ENCODE assay signal across 17 cellular contexts in genomic region chr4:7007944-7008343, GRCh38. TPM values are rescaled to one million over a fixed set of nuclear protein-coding genes. Genes with fewer than 3 reads are reported as not detected.
DNase-seq lines count a peak whose midpoint lies in the region; ATAC-seq, FAIRE-seq and TF ChIP-seq lines count a peak whose summit lies in the region.
"Had no signal": no experiment of that assay in that cellular context is flagged by ENCODE, and none has a peak within 500 bp of the region (broad histone marks: within the 10 kb centered on the region; RNA-seq: fewer than 3 reads in every experiment).

No MANE protein-coding gene starts in this region.

- no peaks in the 10 kb centered on the region for H3K9me3 ChIP-seq in CD4-positive, CD25-positive, alpha-beta regulatory T cell (ENCODE audit: control insufficient read depth in 2 of 2, low read length in 2 of 2)
- no peaks in the 10 kb centered on the region for H3K9me3 ChIP-seq in HUES48 (ENCODE audit: control insufficient read depth, insufficient read depth, low read length)
- H3K9me3 ChIP-seq: transverse colon had no signal

- H3K27me3 Mint-ChIP-seq in CD4-positive, CD25-positive, alpha-beta regulatory T cell = no peaks in the 10 kb centered on the region
- no peaks in the 10 kb centered on the region for H3K27me3 Mint-ChIP-seq in activated CD4-positive, alpha-beta memory T cell treated with anti-CD3 and anti-CD28 coated beads for 36 hours
- H3K27me3 Mint-ChIP-seq: activated naive CD8-positive, alpha-beta T cell treated with anti-CD3 and anti-CD28 coated beads for 36 hours had no signal

- H3K9ac ChIP-seq in HUES48 (ENCODE audit: low read depth, low read length) = no peak overlapping the region

- TF ChIP-seq CTCF in D721Med (IDR thresholded peaks at IDR 0.05; ENCODE audit: insufficient read depth, missing control alignments) = no peak

- H3K4me3 Mint-ChIP-seq in CD4-positive, CD25-positive, alpha-beta regulatory T cell = no peak overlapping the region
- no peak overlapping the region for H3K4me3 Mint-ChIP-seq in activated CD4-positive, alpha-beta memory T cell treated with anti-CD3 and anti-CD28 coated beads for 36 hours
- H3K4me3 Mint-ChIP-seq: activated naive CD8-positive, alpha-beta T cell treated with anti-CD3 and anti-CD28 coated beads for 36 hours had no signal

- no peak overlapping the region for H3K4me3 ChIP-seq in CD4-positive, CD25-positive, alpha-beta regulatory T cell (ENCODE audit: low read depth, low read length)
- H3K4me3 ChIP-seq in HUES48 (ENCODE audit: low read depth, low read length) = no peak overlapping the region
- H3K4me3 ChIP-seq: PC-9, transverse colon had no signal

- POLR2A ChIA-PET in activated CD4-positive, alpha-beta memory T cell treated with anti-CD3 and anti-CD28 coated beads for 36 hours (lab: Charles Lee) = interaction anchor here (1.0 kb wide), 1 partner anchor 20 kb away, joined by 3 read pairs; no protein-coding TSS in a partner anchor

- intact Hi-C loops in activated CD4-positive, alpha-beta memory T cell treated with anti-CD3 and anti-CD28 coated beads for 36 hours (cut with micrococcal nuclease) = no loop called here
- intact Hi-C loops in left colon (cut with DNase I, micrococcal nuclease) = no loop called here

- H3K4me1 Mint-ChIP-seq in CD4-positive, CD25-positive, alpha-beta regulatory T cell = peaks cover 0 to 12% (median 6%) of the 10 kb centered on the region in 4 donors
- H3K4me1 Mint-ChIP-seq in activated CD4-positive, alpha-beta memory T cell treated with anti-CD3 and anti-CD28 coated beads for 36 hours (ENCODE audit: low read depth) = peaks cover 3% of the 10 kb centered on the region

- CTCF ChIA-PET in activated CD4-positive, alpha-beta memory T cell treated with anti-CD3 and anti-CD28 coated beads for 36 hours (lab: Charles Lee) = interaction anchor here (0.9 kb wide), 1 partner anchor 63 kb away, joined by 3 read pairs; no protein-coding TSS in a partner anchor

- H3K27ac ChIP-seq in CD4-positive, CD25-positive, alpha-beta regulatory T cell (ENCODE audit: insufficient read depth, low read length, poor library complexity, severe bottlenecking) = no peak overlapping the region
- peak overlapping the region; percentile 83 for H3K27ac ChIP-seq in HUES48 (ENCODE audit: low read depth, low read length)
- H3K27ac ChIP-seq: PC-9, transverse colon had no signal

- no peak for ATAC-seq in CD4-positive, CD25-positive, alpha-beta regulatory T cell (ENCODE audit: low read depth in 2 of 2)
- ATAC-seq in left colon = peak; percentile 56
- no peak for ATAC-seq in GM18867 (IDR thresholded peaks at IDR 0.05; ENCODE audit: unreplicated experiment)
- ATAC-seq in HG02884 (IDR thresholded peaks at IDR 0.05; ENCODE audit: unreplicated experiment) = no peak

- no peaks in the 10 kb centered on the region for H3K4me1 ChIP-seq in CD4-positive, CD25-positive, alpha-beta regulatory T cell (ENCODE audit: control insufficient read depth, insufficient read depth, low read length, poor library complexity, severe bottlenecking)
- peaks cover 22% of the 10 kb centered on the region for H3K4me1 ChIP-seq in HUES48 (ENCODE audit: control insufficient read depth, insufficient read depth, low read length)
- H3K4me1 ChIP-seq: transverse colon had no signal

- no peaks in the 10 kb centered on the region for H3K27me3 ChIP-seq in CD4-positive, CD25-positive, alpha-beta regulatory T cell (ENCODE audit: control insufficient read depth, insufficient read depth, low read length)
- no peaks in the 10 kb centered on the region for H3K27me3 ChIP-seq in HUES48 (ENCODE audit: control insufficient read depth, insufficient read depth, low read length)
- H3K27me3 ChIP-seq: transverse colon had no signal

- FAIRE-seq in D721Med (lab: Jason Lieb, UNC) = no peak
- FAIRE-seq: islet of Langerhans had no signal

- H3K36me3 ChIP-seq in CD4-positive, CD25-positive, alpha-beta regulatory T cell (ENCODE audit: control insufficient read depth, insufficient read depth, low read length) = peaks cover 76% of the 10 kb centered on the region
- peaks cover 70% of the 10 kb centered on the region for H3K36me3 ChIP-seq in HUES48 (ENCODE audit: control insufficient read depth, insufficient read depth, low read length)

- H3K36me3 Mint-ChIP-seq in CD4-positive, CD25-positive, alpha-beta regulatory T cell = peaks cover 40% of the 10 kb centered on the region
- H3K36me3 Mint-ChIP-seq in activated CD4-positive, alpha-beta memory T cell treated with anti-CD3 and anti-CD28 coated beads for 36 hours = peaks cover 24% of the 10 kb centered on the region

- H3K9me3 Mint-ChIP-seq in CD4-positive, CD25-positive, alpha-beta regulatory T cell = no peaks in the 10 kb centered on the region
- no peaks in the 10 kb centered on the region for H3K9me3 Mint-ChIP-seq in activated CD4-positive, alpha-beta memory T cell treated with anti-CD3 and anti-CD28 coated beads for 36 hours
- H3K9me3 Mint-ChIP-seq: activated naive CD8-positive, alpha-beta T cell treated with anti-CD3 and anti-CD28 coated beads for 36 hours had no signal

- DNase-seq in CD4-positive, CD25-positive, alpha-beta regulatory T cell = peak in 1 of 3 donors; percentile 27
- no peak for DNase-seq in activated CD4-positive, alpha-beta memory T cell treated with anti-CD3 and anti-CD28 coated beads for 36 hours
- no peak for DNase-seq in left colon
- DNase-seq in NK-92 treated with Interleukin-12 subunit alpha and Interleukin-12 subunit beta, amount 100 ng/mL, for 24 hours (lab: John Stamatoyannopoulos, UW) = no peak
- DNase-seq in D721Med (ENCODE audit: insufficient read length, low spot score) = no peak
- DNase-seq: activated CD4-positive, CD25-positive, alpha-beta regulatory T cell; activated CD8-positive, alpha-beta memory T cell treated with anti-CD3 and anti-CD28 coated beads, Interleukin-2, amount 50 U/mL, for 4 hours; activated naive CD8-positive, alpha-beta T cell treated with anti-CD3 and anti-CD28 coated beads for 36 hours; caudate nucleus; foreskin melanocyte; PC-9; stimulated activated CD4-positive, alpha-beta T cell treated with anti-CD3 and anti-CD28 coated beads, Interleukin-4, amount 100 ng/mL, for 4 hours; transverse colon had no signal

- H3K27ac Mint-ChIP-seq in CD4-positive, CD25-positive, alpha-beta regulatory T cell = peak overlapping the region in 2 of 3 donors; percentile 17 to 88
- H3K27ac Mint-ChIP-seq in activated CD4-positive, alpha-beta memory T cell treated with anti-CD3 and anti-CD28 coated beads for 36 hours = peak overlapping the region; percentile 49
- H3K27ac Mint-ChIP-seq: activated naive CD8-positive, alpha-beta T cell treated with anti-CD3 and anti-CD28 coated beads for 36 hours had no signal

RNA-seq across cellular contexts. Expression of gene TADA2B, which starts 35.2 kb away (rescaled TPM):
- 36.6 TPM for total RNA-seq in CD4-positive, CD25-positive, alpha-beta regulatory T cell
- polyA plus RNA-seq in CD4-positive, CD25-positive, alpha-beta regulatory T cell = 1 to 10 TPM; 3.0 to 3.9 (median 3.6) TPM
- total RNA-seq in activated CD4-positive, alpha-beta memory T cell treated with anti-CD3 and anti-CD28 coated beads for 36 hours = 10 to 100 TPM; 10.8 to 11.5 TPM
- total RNA-seq in left colon = 10 to 100 TPM; 30.0 to 34.6 TPM

RNA-seq across cellular contexts. Expression of gene GRPEL1, which starts 59.9 kb away (rescaled TPM):
- total RNA-seq in CD4-positive, CD25-positive, alpha-beta regulatory T cell = 46.1 TPM
- polyA plus RNA-seq in CD4-positive, CD25-positive, alpha-beta regulatory T cell = 10 to 100 TPM; 43.6 to 62.4 (median 53.2) TPM
- total RNA-seq in activated CD4-positive, alpha-beta memory T cell treated with anti-CD3 and anti-CD28 coated beads for 36 hours = 10 to 100 TPM; 63.8 to 68.7 TPM
- total RNA-seq in left colon = 10 to 100 TPM; 29.5 to 36.0 TPM
